In the genomic region with DNA sequence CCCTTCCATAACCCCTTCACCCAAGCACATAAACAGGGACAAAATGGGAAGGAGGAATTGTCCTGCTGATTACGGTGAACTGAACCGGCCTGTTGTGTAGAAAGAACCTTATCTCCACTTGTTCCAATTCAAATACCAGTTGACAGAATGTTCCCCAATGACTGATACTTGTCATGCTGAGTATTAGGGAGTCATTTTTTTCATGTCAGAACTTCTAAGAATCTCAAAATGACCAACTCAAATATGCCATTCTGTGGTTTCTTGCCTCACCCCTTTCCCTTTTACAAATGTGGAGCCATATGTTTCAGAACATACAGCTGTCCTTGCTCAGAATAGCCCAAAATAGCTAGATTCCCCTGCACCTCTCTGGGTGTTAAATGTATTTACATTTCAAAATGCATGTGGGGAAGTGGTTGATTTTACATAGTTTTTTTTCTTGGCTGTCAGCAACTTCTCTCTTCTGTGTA, we compare ENCODE assay signal across 8 cellular contexts.
DNase-seq lines count a peak whose midpoint lies in the region; ATAC-seq and TF ChIP-seq lines count a peak whose summit lies in the region.

No MANE protein-coding gene starts in this region.

- H3K27me3 ChIP-seq in AG04450 (ENCODE audit: control insufficient read depth, insufficient read depth, low read length) = no peaks in the 10 kb centered on the region
- H3K27me3 ChIP-seq in esophagus squamous epithelium = no peaks in the 10 kb centered on the region

- H3K27ac ChIP-seq in AG04450 (ENCODE audit: low read depth, low read length) (peak overlapping the region; percentile 40), esophagus squamous epithelium (peak overlapping the region; percentile 63 to 89 (median 79))

- TF ChIP-seq CTCF in AG04450 (IDR thresholded peaks at IDR 0.05; ENCODE audit: low read depth, low read length) = no peak
- no peak for TF ChIP-seq CTCF in esophagus squamous epithelium (IDR thresholded peaks at IDR 0.05)

- H3K4me3 ChIP-seq in AG04450 (ENCODE audit: low read depth, low read length) (no peak overlapping the region), esophagus squamous epithelium (no peak overlapping the region)

- H3K36me3 ChIP-seq in esophagus squamous epithelium = no peaks in the 10 kb centered on the region

- 31 to 36% methylated on average over 2 of the region's 2 CpGs for WGBS in esophagus squamous epithelium, 2 donors

- in situ Hi-C loops in KBM-7 (cut with MboI; ENCODE audit: low pct_unique_long_range_greater_than_20kb, low sequenced_read_pairs) = no loop called here

- no peak for TF ChIP-seq POLR2A in esophagus squamous epithelium (IDR thresholded peaks at IDR 0.05)

- POLR2A ChIA-PET in AG04450 (lab: Yijun Ruan, JAX) = no interaction called here

- intact Hi-C loops in esophagus squamous epithelium (cut with DNase I) (no loop called here), posterior vena cava (cut with DNase I) (no loop called here)

- ATAC-seq in GM19043 (IDR thresholded peaks at IDR 0.05; ENCODE audit: low read depth, unreplicated experiment) (peak; percentile 44), HG03139 (IDR thresholded peaks at IDR 0.05; ENCODE audit: unreplicated experiment) (no peak)

- DNase-seq in AG04450 (ENCODE audit: low read depth, low spot score) (no peak), KBM-7 (peak; percentile 47), esophagus squamous epithelium (lab: John Stamatoyannopoulos, UW) (no peak), cerebellar cortex (ENCODE audit: low spot score) (no peak), posterior vena cava (ENCODE audit: low spot score) (no peak), NCI-H2081 (lab: John Stamatoyannopoulos, UW) (no peak)

- H3K9me3 ChIP-seq in AG04450 (ENCODE audit: control insufficient read depth, insufficient read depth, low read length) (no peaks in the 10 kb centered on the region; the same call in none of the 2 replicates), esophagus squamous epithelium (no peaks in the 10 kb centered on the region)

- H3K4me1 ChIP-seq in esophagus squamous epithelium = peaks cover 31 to 72% (median 48%) of the 10 kb centered on the region in 3 donors

- CTCF ChIA-PET in AG04450 (lab: Charles Lee) = interaction anchor here (1.0 kb wide), 1 partner anchor 782 kb away, joined by 5 read pairs; no protein-coding TSS in a partner anchor
